8 cellular contexts compared by ENCODE assay signal in genomic region chr5:126544087-126544740, GRCh38. TPM values are rescaled to one million over a fixed set of nuclear protein-coding genes. Genes with fewer than 3 reads are reported as not detected.
DNase-seq lines count a peak whose midpoint lies in the region; ATAC-seq, FAIRE-seq and TF ChIP-seq lines count a peak whose summit lies in the region.

No MANE protein-coding gene starts in this region.

- H3K9me3 ChIP-seq in kidney (ENCODE audit: control insufficient read depth in 1 of 2, low read length in 2 of 2): no peaks in the 10 kb centered on the region

- no peak overlapping the region for H3K4me3 Mint-ChIP-seq in activated naive CD4-positive, alpha-beta T cell treated with anti-CD3 and anti-CD28 coated beads, Interleukin-2, amount 10 ng/mL, durations not matched to agents 7 days and 5 days

- no peaks in the 10 kb centered on the region for H3K36me3 Mint-ChIP-seq in activated naive CD4-positive, alpha-beta T cell treated with anti-CD3 and anti-CD28 coated beads, Interleukin-2, amount 10 ng/mL, durations not matched to agents 7 days and 5 days

- peaks cover 8 to 12% of the 10 kb centered on the region in 2 donors for H3K36me3 ChIP-seq in kidney (ENCODE audit: control insufficient read depth in 1 of 2, insufficient read depth in 2 of 2, low read length in 2 of 2)

- intact Hi-C loops in kidney (cut with DNase I): no loop called here

- peak overlapping the region in 1 of 2 donors; percentile 11 for H3K27ac ChIP-seq in kidney (ENCODE audit: low read depth in 2 of 2, low read length in 2 of 2)

- no peaks in the 10 kb centered on the region for H3K9me3 Mint-ChIP-seq in activated naive CD4-positive, alpha-beta T cell treated with anti-CD3 and anti-CD28 coated beads, Interleukin-2, amount 10 ng/mL, durations not matched to agents 7 days and 5 days

- H3K27ac Mint-ChIP-seq in activated naive CD4-positive, alpha-beta T cell treated with anti-CD3 and anti-CD28 coated beads, Interleukin-2, amount 10 ng/mL, durations not matched to agents 7 days and 5 days: no peak overlapping the region

- no peaks in the 10 kb centered on the region for H3K4me1 Mint-ChIP-seq in activated naive CD4-positive, alpha-beta T cell treated with anti-CD3 and anti-CD28 coated beads, Interleukin-2, amount 10 ng/mL, durations not matched to agents 7 days and 5 days

- H3K27me3 Mint-ChIP-seq in activated naive CD4-positive, alpha-beta T cell treated with anti-CD3 and anti-CD28 coated beads, Interleukin-2, amount 10 ng/mL, durations not matched to agents 7 days and 5 days: peaks cover 3% of the 10 kb centered on the region

- H3K9ac ChIP-seq in kidney (ENCODE audit: low read length in 2 of 2): no peak overlapping the region

- TF ChIP-seq CTCF in kidney (IDR thresholded peaks at IDR 0.05; ENCODE audit: borderline replicate concordance, extremely low read depth, insufficient read depth): peak; percentile 19

- H3K4me1 ChIP-seq in kidney (ENCODE audit: control insufficient read depth in 1 of 2, insufficient read depth in 1 of 2, low read depth in 1 of 2, low read length in 2 of 2): peaks cover 0 to 4% of the 10 kb centered on the region in 2 donors

- no peak overlapping the region for H3K4me3 ChIP-seq in kidney (ENCODE audit: low read length in 2 of 2)

- FAIRE-seq in kidney (lab: Jason Lieb, UNC): no peak

- CTCF ChIA-PET in activated naive CD4-positive, alpha-beta T cell treated with anti-CD3 and anti-CD28 coated beads, Interleukin-2, amount 10 ng/mL, durations not matched to agents 7 days and 5 days (lab: Charles Lee): interaction anchor here (1.0 to 13.6 kb wide), 4 partner anchors 27 to 207 kb away, joined by 3 to 125 read pairs (median 12); no protein-coding TSS in a partner anchor

- DNase-seq in COLO829 (ENCODE audit: low spot score) (peak; percentile 21), NCI-H69 (lab: John Stamatoyannopoulos, UW) (peak; percentile 58), kidney (no peak), ecto neural progenitor cell (ENCODE audit: low spot score) (no peak), middle frontal gyrus (ENCODE audit: extremely low spot score, low spot score) (no peak)
- DNase-seq in activated naive CD4-positive, alpha-beta T cell treated with anti-CD3 and anti-CD28 coated beads, Interleukin-2, amount 10 ng/mL, durations not matched to agents 7 days and 5 days: peak; percentile 58

- ATAC-seq in GM18861 (IDR thresholded peaks at IDR 0.05; ENCODE audit: unreplicated experiment) (peak; percentile 74), HG02885 (IDR thresholded peaks at IDR 0.05; ENCODE audit: poor library complexity, unreplicated experiment) (peak; percentile 79)

RNA-seq across cellular contexts. Expression of gene ALDH7A1, which starts 50.8 kb away (rescaled TPM):
- 51.8 TPM for total RNA-seq in kidney
- polyA plus RNA-seq in kidney (ENCODE audit: insufficient read depth, low read depth, low replicate concordance): 184 TPM

RNA-seq across cellular contexts. Expression of gene PHAX, which starts 56.5 kb away (rescaled TPM):
- total RNA-seq in kidney: 33.3 TPM
- 23.7 TPM for polyA plus RNA-seq in kidney (ENCODE audit: insufficient read depth, low read depth, low replicate concordance)

Comparison
In these comparisons a context has a peak if more than half of its experiments do, and no peak if none do; other contexts are left out.
1. DNase-seq: peak in COLO829 (single experiment), NCI-H69 (single experiment) and activated naive CD4-positive, alpha-beta T cell treated with anti-CD3 and anti-CD28 coated beads, Interleukin-2, amount 10 ng/mL, durations not matched to agents 7 days and 5 days (single experiment); none in kidney (single experiment), ecto neural progenitor cell (single experiment) and middle frontal gyrus (single experiment).